In the genomic region with DNA sequence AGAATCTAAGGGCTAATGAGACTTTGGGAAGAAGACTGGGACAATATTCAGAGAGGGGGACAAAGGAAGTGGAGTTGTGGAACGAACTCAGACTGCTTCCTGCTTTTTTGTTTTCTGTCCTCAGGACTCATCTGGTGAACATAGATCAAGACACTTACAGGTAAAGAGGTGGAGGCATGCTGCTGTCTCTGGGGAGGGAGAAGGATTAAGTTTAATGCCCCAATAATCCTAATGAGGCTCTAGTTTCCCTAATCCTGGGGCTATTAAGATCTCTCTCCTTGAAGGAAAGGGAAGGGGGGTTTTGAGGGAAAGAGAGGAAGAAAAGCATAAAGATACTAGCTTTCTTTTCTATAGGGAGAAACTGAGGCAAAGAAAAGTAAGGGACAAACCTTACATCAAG, we compare ENCODE assay signal across 1 cellular context.
TF ChIP-seq lines count a peak whose summit lies in the region.

No MANE protein-coding gene starts in this region.

TF ChIP-seq in H1, 55 proteins besides CTCF, POLR2A, EP300 and RAD21:
- no peak for TF ChIP-seq SRF (IDR thresholded peaks at IDR 0.05; ENCODE audit: low read depth, low read length)
